16 cellular contexts compared by ENCODE assay signal in genomic region chr4:4555916-4556315, GRCh38. TPM values are rescaled to one million over a fixed set of nuclear protein-coding genes. Genes with fewer than 3 reads are reported as not detected.
DNase-seq lines count a peak whose midpoint lies in the region; ATAC-seq and TF ChIP-seq lines count a peak whose summit lies in the region.
"Had no signal": no experiment of that assay in that cellular context is flagged by ENCODE, and none has a peak within 500 bp of the region (broad histone marks: within the 10 kb centered on the region; RNA-seq: fewer than 3 reads in every experiment).

No MANE protein-coding gene starts in this region.

- TF ChIP-seq CTCF in osteoblast (IDR thresholded peaks at IDR 0.05; ENCODE audit: extremely low read depth, low read depth, low read length) = no peak
- TF ChIP-seq CTCF in tibial artery (IDR thresholded peaks at IDR 0.05) = no peak

- H3K4me1 ChIP-seq in osteoblast (ENCODE audit: insufficient read depth, low read length) (peaks cover 24% of the 10 kb centered on the region), neuronal stem cell (ENCODE audit: control insufficient read depth in 2 of 2, insufficient read depth in 1 of 2, low read depth in 1 of 2, low read length in 2 of 2) (no peaks in the 10 kb centered on the region), tibial artery (peaks cover 0 to 3% (median 2%) of the 10 kb centered on the region in 4 donors)
- H3K4me1 ChIP-seq: heart right ventricle had no signal

- H3K36me3 ChIP-seq in osteoblast (ENCODE audit: insufficient read depth, low read length) (no peaks in the 10 kb centered on the region), neuronal stem cell (replicated peaks in 1 of 2; ENCODE audit: control insufficient read depth in 2 of 2, insufficient read depth in 2 of 2, low read length in 2 of 2) (peaks cover 3 to 8% of the 10 kb centered on the region in 2 donors), tibial artery (peaks cover 0 to 7% (median 0%) of the 10 kb centered on the region in 3 donors)

- DNase-seq in Daoy (ENCODE audit: low read depth) (peak; percentile 49), LHCN-M2 (ENCODE audit: low read depth) (peak; percentile 72), dedifferentiated amniotic fluid mesenchymal stem cell (ENCODE audit: extremely low spot score) (peak; percentile 56), osteoblast (ENCODE audit: insufficient read length, low spot score, missing footprints) (peak; percentile 83), NCI-H2107 (lab: John Stamatoyannopoulos, UW) (no peak), neuronal stem cell (ENCODE audit: low spot score) (no peak), tibial artery (no peak)
- DNase-seq: activated CD4-positive, CD25-positive, alpha-beta regulatory T cell; amygdala; effector memory CD4-positive, alpha-beta T cell; heart right ventricle; NCI-H774; SIG-M5; stimulated activated CD4-positive, alpha-beta T cell treated with anti-CD3 and anti-CD28 coated beads, Interleukin-1b, Interleukin-23, amount 100 ng/mL, for 48 hours had no signal

- H3K9ac ChIP-seq in neuronal stem cell (ENCODE audit: low read depth, low read length, poor library complexity) = no peak overlapping the region

- H2BK12ac ChIP-seq in neuronal stem cell (ENCODE audit: low read length) = no peak overlapping the region

- ATAC-seq in GM21381 (IDR thresholded peaks at IDR 0.05; ENCODE audit: unreplicated experiment) = no peak
- ATAC-seq: heart right ventricle; stimulated activated effector memory CD8-positive, alpha-beta T cell treated with anti-CD3 and anti-CD28 coated beads, Interleukin-12 subunit alpha, Interleukin-12 subunit beta, amount 100 ng/mL, for 72 hours had no signal

- H3K79me2 ChIP-seq in osteoblast (ENCODE audit: insufficient read depth, low read length) = no peaks in the 10 kb centered on the region

- H2BK120ac ChIP-seq in neuronal stem cell (ENCODE audit: low read depth, low read length) = no peak overlapping the region

- H3K9me3 ChIP-seq in osteoblast (ENCODE audit: low read depth, low read length) = no peaks in the 10 kb centered on the region
- no peaks in the 10 kb centered on the region for H3K9me3 ChIP-seq in neuronal stem cell (replicated peaks in 1 of 2; ENCODE audit: control insufficient read depth in 2 of 2, insufficient read depth in 1 of 2, low read depth in 1 of 2, low read length in 2 of 2)
- no peaks in the 10 kb centered on the region for H3K9me3 ChIP-seq in tibial artery
- H3K9me3 ChIP-seq: heart right ventricle had no signal

- H3K4me3 ChIP-seq in osteoblast (ENCODE audit: insufficient read depth, low read length) (peak overlapping the region; percentile 7), neuronal stem cell (ENCODE audit: low read length in 2 of 2) (no peak overlapping the region), tibial artery (no peak overlapping the region)
- H3K4me3 ChIP-seq: heart right ventricle had no signal

- peak overlapping the region; percentile 67 for H3K4me2 ChIP-seq in osteoblast (ENCODE audit: insufficient read depth, low read length)
- no peak overlapping the region for H3K4me2 ChIP-seq in neuronal stem cell (ENCODE audit: insufficient read depth, low read length, poor library complexity, severe bottlenecking)

- H2AK5ac ChIP-seq in neuronal stem cell (ENCODE audit: low read depth, low read length) = no peak overlapping the region

- no peak overlapping the region for H2BK5ac ChIP-seq in neuronal stem cell (ENCODE audit: low read length)

- H3K27ac ChIP-seq in osteoblast (ENCODE audit: low read depth, low read length) (no peak overlapping the region), neuronal stem cell (replicated peaks; ENCODE audit: low read length) (no peak overlapping the region), tibial artery (no peak overlapping the region)
- H3K27ac ChIP-seq: heart right ventricle had no signal

- H4K8ac ChIP-seq in neuronal stem cell (ENCODE audit: low read depth, low read length) = no peak overlapping the region

- H3K4ac ChIP-seq in neuronal stem cell (ENCODE audit: low read length) = no peak overlapping the region

- H3K14ac ChIP-seq in neuronal stem cell (ENCODE audit: low read length) = no peak overlapping the region

- intact Hi-C loops in tibial artery (cut with DNase I; ENCODE audit: low total_unique reads) = no loop called here

- H2BK15ac ChIP-seq in neuronal stem cell (ENCODE audit: low read length) = no peak overlapping the region

- no peaks in the 10 kb centered on the region for H4K20me1 ChIP-seq in osteoblast (ENCODE audit: insufficient read depth, low read length)

- H2AFZ ChIP-seq in osteoblast (ENCODE audit: low read length) (no peak overlapping the region), neuronal stem cell (ENCODE audit: low read length) (no peak overlapping the region)

- H3K23ac ChIP-seq in neuronal stem cell (ENCODE audit: low read depth, low read length, poor library complexity) = no peak overlapping the region

- WGBS in neuronal stem cell (ENCODE audit: extremely low coverage in 2 of 2, insufficient read length in 2 of 2, insufficient replicate concordance in 1 of 2), 2 donors = no CpG with 5 or more reads among the region's 4 CpGs

- no peak overlapping the region for H3K18ac ChIP-seq in neuronal stem cell (ENCODE audit: low read length)

- no peak overlapping the region for H4K91ac ChIP-seq in neuronal stem cell (ENCODE audit: low read depth, low read length, poor library complexity)

- H3K27me3 ChIP-seq in osteoblast (ENCODE audit: insufficient read depth, low read length) (peaks cover 3% of the 10 kb centered on the region), neuronal stem cell (ENCODE audit: control insufficient read depth in 3 of 3, insufficient read depth in 3 of 3, low read depth in 1 of 3, low read length in 3 of 3) (no peaks in the 10 kb centered on the region), tibial artery (no peaks in the 10 kb centered on the region)
- H3K27me3 ChIP-seq: heart right ventricle had no signal

- no peaks in the 10 kb centered on the region for H3K79me1 ChIP-seq in neuronal stem cell (ENCODE audit: low read depth, low read length)

RNA-seq across cellular contexts. Expression of gene STX18, which starts 14.1 kb away (rescaled TPM):
- total RNA-seq in Daoy (2014; rRNA removed; shearing (Covaris generic)) = 36.9 and 48.1 TPM in 2 replicates
- total RNA-seq in LHCN-M2 (2014; rRNA removed) (22.7 and 29.2 TPM in 2 replicates), osteoblast (23.9 and 26.2 TPM in 2 replicates)
- 17.5 TPM for polyA plus RNA-seq in LHCN-M2 (2012)
- polyA plus RNA-seq in neuronal stem cell (2013, experiment 1 of 2) = 16.6 TPM
- polyA plus RNA-seq in neuronal stem cell (2013, experiment 2 of 2) = 16.8 TPM

Comparison
In these comparisons a context has a peak if more than half of its experiments do, and no peak if none do; other contexts are left out.
1. DNase-seq: peak in Daoy (single experiment), LHCN-M2 (single experiment), dedifferentiated amniotic fluid mesenchymal stem cell (single experiment) and osteoblast (single experiment); none in NCI-H2107 (single experiment), neuronal stem cell (single experiment) and tibial artery (0 of 2).